In genomic region chr1:94020764-94021579, GRCh38 we compare ENCODE assay signal across 1 cellular context.
TF ChIP-seq lines count a peak whose summit lies in the region.

No MANE protein-coding gene starts in this region.

TF ChIP-seq in H1, 55 proteins besides CTCF, POLR2A, EP300 and RAD21 (continued from another document):
- TF ChIP-seq CHD7 (IDR thresholded peaks at IDR 0.05; ENCODE audit: insufficient replicate concordance, low read length) (no peak), BACH1 (IDR thresholded peaks at IDR 0.05; ENCODE audit: low read length) (no peak), NANOG (IDR thresholded peaks at IDR 0.05; ENCODE audit: insufficient read depth, low read depth, low read length, poor library complexity, severe bottlenecking) (no peak)
